13 cellular contexts compared by ENCODE assay signal in the genomic region with DNA sequence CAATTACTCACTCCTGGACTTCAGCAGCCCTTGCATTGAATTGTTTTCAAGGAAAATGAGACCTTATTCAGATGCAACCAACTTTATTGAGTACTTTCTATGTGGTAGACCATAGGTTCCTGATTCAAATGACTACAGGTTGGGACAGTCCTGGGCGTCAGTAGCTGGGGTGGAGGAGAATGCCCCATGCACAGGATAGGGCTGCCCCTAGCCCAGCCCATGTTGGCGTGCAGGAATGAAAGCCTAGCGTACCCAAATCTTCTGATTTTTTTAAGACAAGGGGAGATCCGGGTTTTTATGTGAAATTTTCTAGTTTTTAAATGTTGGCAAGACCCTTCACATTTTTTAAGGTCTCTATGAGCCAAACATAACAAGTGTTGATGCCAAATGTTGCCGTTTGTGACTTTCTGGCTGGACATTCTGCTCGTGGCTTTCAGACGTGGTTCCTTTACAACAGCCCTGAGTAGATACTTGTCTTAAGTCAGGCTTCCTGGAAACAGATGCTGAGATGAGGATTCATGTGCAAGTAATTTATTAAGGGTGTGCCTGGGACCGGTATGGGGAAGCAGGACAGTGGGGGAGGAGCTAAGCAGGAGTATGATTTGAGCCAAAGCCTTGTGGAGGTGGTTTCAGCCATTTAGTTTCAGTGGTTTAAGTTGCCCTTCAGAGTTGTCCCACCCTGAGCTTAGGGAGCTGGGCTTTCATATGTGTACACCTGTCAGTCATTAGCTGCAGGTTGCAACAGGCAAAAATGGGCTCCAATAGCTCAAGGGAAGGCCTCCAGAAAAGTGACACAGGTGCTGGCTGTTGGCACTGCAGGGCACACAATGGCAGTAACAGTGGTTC.
DNase-seq lines count a peak whose midpoint lies in the region; ATAC-seq, FAIRE-seq and TF ChIP-seq lines count a peak whose summit lies in the region.
"Had no signal": no experiment of that assay in that cellular context is flagged by ENCODE, and none has a peak within 500 bp of the region (broad histone marks: within the 10 kb centered on the region; RNA-seq: fewer than 3 reads in every experiment).

No MANE protein-coding gene starts in this region.

- H3K27me3 ChIP-seq in astrocyte (ENCODE audit: insufficient read depth, low read length): peaks cover 4% of the 10 kb centered on the region
- no peaks in the 10 kb centered on the region for H3K27me3 ChIP-seq in A673 (replicated peaks; ENCODE audit: insufficient read depth, low read depth, low read length, poor library complexity)
- H3K27me3 ChIP-seq in upper lobe of right lung: no peaks in the 10 kb centered on the region
- H3K27me3 ChIP-seq: vagina had no signal

- intact Hi-C loops in A673 (cut with micrococcal nuclease; ENCODE audit: unreplicated experiment): no loop called here
- intact Hi-C loops in upper lobe of right lung (cut with DNase I): no loop called here

- no peak overlapping the region for H3K27ac Mint-ChIP-seq in astrocyte (ENCODE audit: unreplicated experiment)
- H3K27ac Mint-ChIP-seq in stimulated activated memory B cell treated with anti-CD40 and anti-IgM and Interleukin-4, amounts not matched to agents 10 μg/mL and 1 μg/mL and 100 μg/mL, for 72 hours: no peak overlapping the region

- CTCF ChIA-PET in A673 (lab: Charles Lee): no interaction called here

- H3K4me1 Mint-ChIP-seq in astrocyte (ENCODE audit: low read depth, unreplicated experiment): no peaks in the 10 kb centered on the region
- H3K4me1 Mint-ChIP-seq in stimulated activated memory B cell treated with anti-CD40 and anti-IgM and Interleukin-4, amounts not matched to agents 10 μg/mL and 1 μg/mL and 100 μg/mL, for 72 hours: no peaks in the 10 kb centered on the region

- no peaks in the 10 kb centered on the region for H4K20me1 ChIP-seq in astrocyte (ENCODE audit: insufficient read depth, low read length)

- BruUV-seq in A673 (replicated peaks; lab: Mats Ljungman, UMichigan): no TSS peak

- H3K9me3 ChIP-seq in astrocyte (ENCODE audit: insufficient read depth, low read depth, low read length): no peaks in the 10 kb centered on the region
- H3K9me3 ChIP-seq in A673 (ENCODE audit: low read depth, low read length, poor library complexity, severe bottlenecking): no peaks in the 10 kb centered on the region
- no peaks in the 10 kb centered on the region for H3K9me3 ChIP-seq in upper lobe of right lung
- H3K9me3 ChIP-seq: vagina had no signal

- H3K27ac ChIP-seq in astrocyte (ENCODE audit: low read depth, low read length): no peak overlapping the region
- no peak overlapping the region for H3K27ac ChIP-seq in A673 (ENCODE audit: low read depth, low read length, poor library complexity, severe bottlenecking)
- no peak overlapping the region for H3K27ac ChIP-seq in upper lobe of right lung
- H3K27ac ChIP-seq: vagina had no signal

- no peaks in the 10 kb centered on the region for H3K36me3 ChIP-seq in astrocyte (ENCODE audit: insufficient read depth, low read length)
- H3K36me3 ChIP-seq in A673 (ENCODE audit: insufficient read depth, low read length, poor library complexity, severe bottlenecking): no peaks in the 10 kb centered on the region
- no peaks in the 10 kb centered on the region for H3K36me3 ChIP-seq in upper lobe of right lung
- H3K36me3 ChIP-seq: vagina had no signal

- H3K9ac ChIP-seq in astrocyte (ENCODE audit: low read length): no peak overlapping the region

- no peak overlapping the region for H2AFZ ChIP-seq in astrocyte (ENCODE audit: low read depth, low read length)

- DNase-seq in GM19239 (ENCODE audit: insufficient read length, low spot score): peak; percentile 5
- DNase-seq in astrocyte (ENCODE audit: low read depth): peak; percentile 16
- no peak for DNase-seq in A673 (ENCODE audit: low spot score)
- no peak for DNase-seq in DMS 273 treated with DMSO at 0.1 percent for 48 hours (lab: John Stamatoyannopoulos, UW)
- DNase-seq in upper lobe of right lung: no peak
- DNase-seq: activated CD4-positive, alpha-beta T cell treated with anti-CD3 and anti-CD28 coated beads for 1 hour; DND-41; NCI-H1048 had no signal

- peaks cover 27% of the 10 kb centered on the region for H3K27me3 Mint-ChIP-seq in astrocyte (ENCODE audit: low read depth, unreplicated experiment)
- no peaks in the 10 kb centered on the region for H3K27me3 Mint-ChIP-seq in stimulated activated memory B cell treated with anti-CD40 and anti-IgM and Interleukin-4, amounts not matched to agents 10 μg/mL and 1 μg/mL and 100 μg/mL, for 72 hours

- peaks cover 4% of the 10 kb centered on the region for H3K9me3 Mint-ChIP-seq in astrocyte (ENCODE audit: unreplicated experiment)
- no peaks in the 10 kb centered on the region for H3K9me3 Mint-ChIP-seq in stimulated activated memory B cell treated with anti-CD40 and anti-IgM and Interleukin-4, amounts not matched to agents 10 μg/mL and 1 μg/mL and 100 μg/mL, for 72 hours

- H3K79me2 ChIP-seq in astrocyte (ENCODE audit: insufficient read depth, low read length): no peaks in the 10 kb centered on the region

- H3K36me3 Mint-ChIP-seq in astrocyte (ENCODE audit: low read depth, unreplicated experiment): peaks cover 1% of the 10 kb centered on the region
- no peaks in the 10 kb centered on the region for H3K36me3 Mint-ChIP-seq in stimulated activated memory B cell treated with anti-CD40 and anti-IgM and Interleukin-4, amounts not matched to agents 10 μg/mL and 1 μg/mL and 100 μg/mL, for 72 hours

- POLR2A ChIA-PET in A673 (lab: Charles Lee; ENCODE audit: low non-redundant PET): no interaction called here

- H3K4me3 ChIP-seq in astrocyte (ENCODE audit: insufficient read depth, low read depth, low read length): no peak overlapping the region
- H3K4me3 ChIP-seq in A673 (ENCODE audit: low read depth, low read length, poor library complexity, severe bottlenecking): no peak overlapping the region
- no peak overlapping the region for H3K4me3 ChIP-seq in upper lobe of right lung
- H3K4me3 ChIP-seq: vagina had no signal

- no peak overlapping the region for H3K4me2 ChIP-seq in astrocyte (ENCODE audit: low read length)

- TF ChIP-seq CTCF in astrocyte (IDR thresholded peaks at IDR 0.05; ENCODE audit: insufficient read depth, low read depth, low read length) (no peak), A673 (conservative IDR thresholded peaks at IDR 0.05; ENCODE audit: low read depth, low read length) (no peak), upper lobe of right lung (IDR thresholded peaks at IDR 0.05) (no peak)

- ATAC-seq in HG02884 (IDR thresholded peaks at IDR 0.05; ENCODE audit: unreplicated experiment) (peak; percentile 53), GM19035 (IDR thresholded peaks at IDR 0.05; ENCODE audit: unreplicated experiment) (no peak), upper lobe of right lung (no peak)
- ATAC-seq in stimulated activated memory B cell treated with anti-CD40 and anti-IgM and Interleukin-4, amounts not matched to agents 10 μg/mL and 1 μg/mL and 100 μg/mL, for 72 hours: peak; percentile 37
- ATAC-seq: HCT116 had no signal

- H3K4me3 Mint-ChIP-seq in astrocyte (ENCODE audit: unreplicated experiment): no peak overlapping the region
- no peak overlapping the region for H3K4me3 Mint-ChIP-seq in stimulated activated memory B cell treated with anti-CD40 and anti-IgM and Interleukin-4, amounts not matched to agents 10 μg/mL and 1 μg/mL and 100 μg/mL, for 72 hours

- FAIRE-seq in GM19239 (lab: Jason Lieb, UNC) (no peak), astrocyte (lab: Jason Lieb, UNC) (no peak)

- H3K4me1 ChIP-seq in astrocyte (ENCODE audit: insufficient read depth, low read length) (no peaks in the 10 kb centered on the region), A673 (ENCODE audit: insufficient read depth, low read length, poor library complexity, severe bottlenecking) (peaks cover 5% of the 10 kb centered on the region), upper lobe of right lung (no peaks in the 10 kb centered on the region)

Comparison
In these comparisons a context has a peak if more than half of its experiments do, and no peak if none do; other contexts are left out.
1. DNase-seq: peak in GM19239 (single experiment) and astrocyte (single experiment); none in A673 (single experiment), DMS 273 treated with DMSO at 0.1 percent for 48 hours (single experiment) and upper lobe of right lung (single experiment).
2. ATAC-seq: peak in HG02884 (single experiment) and stimulated activated memory B cell treated with anti-CD40 and anti-IgM and Interleukin-4, amounts not matched to agents 10 μg/mL and 1 μg/mL and 100 μg/mL, for 72 hours (single experiment); none in GM19035 (single experiment) and upper lobe of right lung (single experiment).